In the genomic region with DNA sequence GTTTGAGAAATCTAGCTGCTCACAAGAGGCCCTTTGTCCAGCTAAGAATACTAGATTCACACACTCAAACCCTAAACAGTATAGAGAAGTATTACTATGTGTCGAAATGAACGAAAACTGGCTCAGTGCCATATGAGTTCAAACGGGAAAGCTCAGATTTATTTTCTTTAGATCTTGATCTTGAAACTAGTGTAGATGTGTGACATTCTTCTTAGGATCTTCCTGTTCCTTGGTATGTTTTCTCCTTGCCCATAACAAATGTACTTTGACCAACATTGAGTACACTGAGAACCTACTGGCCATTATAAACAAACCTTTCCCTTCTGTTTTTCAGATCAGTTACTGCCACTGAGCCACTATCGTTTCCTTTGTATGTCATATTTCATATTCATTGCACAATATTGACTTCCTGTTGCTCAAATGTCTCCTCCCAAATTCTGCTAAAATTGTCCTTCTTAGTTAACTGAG, we compare ENCODE assay signal across 12 cellular contexts. TPM values are rescaled to one million over a fixed set of nuclear protein-coding genes. Genes with fewer than 3 reads are reported as not detected.
DNase-seq lines count a peak whose midpoint lies in the region; ATAC-seq and TF ChIP-seq lines count a peak whose summit lies in the region.
"Had no signal": no experiment of that assay in that cellular context is flagged by ENCODE, and none has a peak within 500 bp of the region (broad histone marks: within the 10 kb centered on the region; RNA-seq: fewer than 3 reads in every experiment).

No MANE protein-coding gene starts in this region.

- TF ChIP-seq CTCF in MCF 10A (IDR thresholded peaks at IDR 0.05; ENCODE audit: unreplicated experiment), result no peak

- intact Hi-C loops in MCF 10A (cut with micrococcal nuclease), result no loop called here

- DNase-seq in stimulated activated naive CD8-positive, alpha-beta T cell treated with anti-CD3 and anti-CD28 coated beads, Interleukin-15, amount 100 ng/mL, for 72 hours, result no peak
- no peak for DNase-seq in stimulated activated naive CD8-positive, alpha-beta T cell treated with anti-CD3 and anti-CD28 coated beads, Interleukin-15, Interleukin-2, amounts not matched to agents 100 U/mL and 50 U/mL, for 24 hours
- DNase-seq in MCF 10A (ENCODE audit: unreplicated experiment) (peak; percentile 74), lung microvascular endothelial cell (ENCODE audit: low read depth in 2 of 2) (peak; percentile 30 to 76), DMS79 treated with DMSO at 0.1 percent for 48 hours (lab: John Stamatoyannopoulos, UW) (no peak), NCI-H146 treated with DMSO at 0.1 percent for 48 hours (lab: John Stamatoyannopoulos, UW; ENCODE audit: unreplicated experiment) (no peak)
- no peak for DNase-seq in T-helper 2 cell treated with Interferon-gamma antibody and Interleukin-4, amounts not matched to agents 5 μg/mL and 100 μg/mL, for 36 hours (ENCODE audit: low spot score)
- DNase-seq: activated CD4-positive, CD25-positive, alpha-beta regulatory T cell treated with anti-CD3 and anti-CD28 coated beads, Interleukin-2, amount 50 U/mL, for 72 hours; cortex of kidney; kidney glomerular epithelial cell; NCI-H345 had no signal

- peaks cover 7% of the 10 kb centered on the region for H3K27me3 Mint-ChIP-seq in stimulated activated naive CD8-positive, alpha-beta T cell treated with anti-CD3 and anti-CD28 coated beads, Interleukin-15, amount 100 ng/mL, for 72 hours
- no peaks in the 10 kb centered on the region for H3K27me3 Mint-ChIP-seq in MCF 10A (ENCODE audit: insufficient read depth, unreplicated experiment)
- peaks cover 15% of the 10 kb centered on the region for H3K27me3 Mint-ChIP-seq in T-helper 2 cell treated with Interferon-gamma antibody and Interleukin-4, amounts not matched to agents 5 μg/mL and 100 μg/mL, for 36 hours (ENCODE audit: low read depth)

- peak overlapping the region; percentile 19 to 85 for H3K27ac Mint-ChIP-seq in stimulated activated naive CD8-positive, alpha-beta T cell treated with anti-CD3 and anti-CD28 coated beads, Interleukin-15, amount 100 ng/mL, for 72 hours
- H3K27ac Mint-ChIP-seq in MCF 10A (ENCODE audit: low read depth, unreplicated experiment), result peak overlapping the region; percentile 55
- no peak overlapping the region for H3K27ac Mint-ChIP-seq in T-helper 2 cell treated with Interferon-gamma antibody and Interleukin-4, amounts not matched to agents 5 μg/mL and 100 μg/mL, for 36 hours

- no peaks in the 10 kb centered on the region for H3K9me3 Mint-ChIP-seq in stimulated activated naive CD8-positive, alpha-beta T cell treated with anti-CD3 and anti-CD28 coated beads, Interleukin-15, amount 100 ng/mL, for 72 hours
- no peaks in the 10 kb centered on the region for H3K9me3 Mint-ChIP-seq in MCF 10A (ENCODE audit: unreplicated experiment)
- H3K9me3 Mint-ChIP-seq in T-helper 2 cell treated with Interferon-gamma antibody and Interleukin-4, amounts not matched to agents 5 μg/mL and 100 μg/mL, for 36 hours, result no peaks in the 10 kb centered on the region

- peaks cover 20% of the 10 kb centered on the region for H3K4me1 Mint-ChIP-seq in stimulated activated naive CD8-positive, alpha-beta T cell treated with anti-CD3 and anti-CD28 coated beads, Interleukin-15, amount 100 ng/mL, for 72 hours
- H3K4me1 Mint-ChIP-seq in MCF 10A (ENCODE audit: insufficient read depth, unreplicated experiment), result peaks cover 31% of the 10 kb centered on the region
- H3K4me1 Mint-ChIP-seq in T-helper 2 cell treated with Interferon-gamma antibody and Interleukin-4, amounts not matched to agents 5 μg/mL and 100 μg/mL, for 36 hours (ENCODE audit: low read depth), result peaks cover 14% of the 10 kb centered on the region

- BruUV-seq in MCF 10A (replicated peaks; lab: Mats Ljungman, UMichigan), result no TSS peak

- CTCF ChIA-PET in MCF 10A (lab: Yijun Ruan, JAX), result interaction anchor here (0.6 to 1.3 kb wide), 4 partner anchors 119 to 227 kb away, joined by 3 read pairs; no protein-coding TSS in a partner anchor

- ATAC-seq in stimulated activated naive CD8-positive, alpha-beta T cell treated with anti-CD3 and anti-CD28 coated beads, Interleukin-15, amount 100 ng/mL, for 72 hours, result peak; percentile 60
- no peak for ATAC-seq in stimulated activated naive CD8-positive, alpha-beta T cell treated with anti-CD3 and anti-CD28 coated beads, Interleukin-15, Interleukin-2, amounts not matched to agents 100 U/mL and 50 U/mL, for 24 hours
- no peak for ATAC-seq in HG03460 (IDR thresholded peaks at IDR 0.05; ENCODE audit: unreplicated experiment)

- peak overlapping the region; percentile 29 to 51 for H3K4me3 Mint-ChIP-seq in stimulated activated naive CD8-positive, alpha-beta T cell treated with anti-CD3 and anti-CD28 coated beads, Interleukin-15, amount 100 ng/mL, for 72 hours
- peak overlapping the region; percentile 41 for H3K4me3 Mint-ChIP-seq in MCF 10A (ENCODE audit: unreplicated experiment)
- H3K4me3 Mint-ChIP-seq in T-helper 2 cell treated with Interferon-gamma antibody and Interleukin-4, amounts not matched to agents 5 μg/mL and 100 μg/mL, for 36 hours, result no peak overlapping the region

- POLR2A ChIA-PET in MCF 10A (lab: Yijun Ruan, JAX), result interaction anchor here (1.2 kb wide), 1 partner anchor 12 kb away, joined by 4 read pairs; no protein-coding TSS in a partner anchor

- peaks cover 6% of the 10 kb centered on the region for H3K36me3 Mint-ChIP-seq in MCF 10A (ENCODE audit: insufficient read depth, unreplicated experiment)
- no peaks in the 10 kb centered on the region for H3K36me3 Mint-ChIP-seq in T-helper 2 cell treated with Interferon-gamma antibody and Interleukin-4, amounts not matched to agents 5 μg/mL and 100 μg/mL, for 36 hours (ENCODE audit: low read depth)

RNA-seq across cellular contexts. Expression of a gene that starts 21.3 kb away (rescaled TPM):
- total RNA-seq in MCF 10A (2022), result 0.29 and 0.70 TPM in 2 replicates
- total RNA-seq in lung microvascular endothelial cell, result not detected in 2 replicates

Comparison
In these comparisons a context has a peak if more than half of its experiments do, and no peak if none do; other contexts are left out.
1. DNase-seq: peak in MCF 10A (single experiment) and lung microvascular endothelial cell (2 of 2); none in stimulated activated naive CD8-positive, alpha-beta T cell treated with anti-CD3 and anti-CD28 coated beads, Interleukin-15, amount 100 ng/mL, for 72 hours (0 of 2), stimulated activated naive CD8-positive, alpha-beta T cell treated with anti-CD3 and anti-CD28 coated beads, Interleukin-15, Interleukin-2, amounts not matched to agents 100 U/mL and 50 U/mL, for 24 hours (single experiment), T-helper 2 cell treated with Interferon-gamma antibody and Interleukin-4, amounts not matched to agents 5 μg/mL and 100 μg/mL, for 36 hours (single experiment), DMS79 treated with DMSO at 0.1 percent for 48 hours (single experiment) and NCI-H146 treated with DMSO at 0.1 percent for 48 hours (single experiment).